In the genomic region with DNA sequence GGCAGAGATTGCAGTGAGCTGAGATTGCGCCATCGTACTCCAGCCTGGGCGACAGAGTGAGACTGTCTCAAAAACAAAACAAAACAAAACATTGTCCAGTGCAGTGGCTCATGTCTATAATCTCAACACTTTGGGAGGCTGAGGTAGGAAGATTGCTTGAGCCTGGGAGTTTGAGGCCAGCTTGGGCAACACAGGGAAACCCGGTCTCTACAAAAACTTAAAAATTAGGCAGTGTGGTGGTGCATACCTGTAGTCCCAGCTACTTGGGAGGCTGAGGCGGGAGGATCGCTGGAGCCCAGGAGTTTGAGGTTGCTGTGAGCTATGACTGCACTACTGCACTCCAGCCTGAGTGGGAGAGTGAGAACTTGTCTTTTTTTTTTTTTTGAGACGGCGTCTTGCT, we compare ENCODE assay signal across 9 cellular contexts. TPM values are rescaled to one million over a fixed set of nuclear protein-coding genes. Genes with fewer than 3 reads are reported as not detected.
"Had no signal": no experiment of that assay in that cellular context is flagged by ENCODE, and none has a peak within 500 bp of the region (broad histone marks: within the 10 kb centered on the region; RNA-seq: fewer than 3 reads in every experiment).

No MANE protein-coding gene starts in this region.

- H3K27me3 Mint-ChIP-seq: IgD-negative memory B cell had no signal

- DNase-seq: IMR-90, KBM-7, KG1 had no signal

- H3K4me3 ChIP-seq: K562 had no signal

- H3K4me3 Mint-ChIP-seq: IgD-negative memory B cell had no signal

- H3K9me3 Mint-ChIP-seq: IgD-negative memory B cell had no signal

- H3K4me1 Mint-ChIP-seq: IgD-negative memory B cell had no signal

- H3K36me3 Mint-ChIP-seq: IgD-negative memory B cell had no signal

- H3K27ac Mint-ChIP-seq: IgD-negative memory B cell had no signal

- ATAC-seq: HepG2, K562 had no signal

- H3K27ac ChIP-seq: HL-60 had no signal

RNA-seq across cellular contexts. Expression of a gene that starts 27.2 kb away (rescaled TPM):
- total RNA-seq: HepG2, HT-29, HT1080, IMR-90 had no signal
- polyA plus RNA-seq: HepG2, IgD-negative memory B cell, IMR-90 had no signal
